8 cellular contexts compared by ENCODE assay signal in the genomic region with DNA sequence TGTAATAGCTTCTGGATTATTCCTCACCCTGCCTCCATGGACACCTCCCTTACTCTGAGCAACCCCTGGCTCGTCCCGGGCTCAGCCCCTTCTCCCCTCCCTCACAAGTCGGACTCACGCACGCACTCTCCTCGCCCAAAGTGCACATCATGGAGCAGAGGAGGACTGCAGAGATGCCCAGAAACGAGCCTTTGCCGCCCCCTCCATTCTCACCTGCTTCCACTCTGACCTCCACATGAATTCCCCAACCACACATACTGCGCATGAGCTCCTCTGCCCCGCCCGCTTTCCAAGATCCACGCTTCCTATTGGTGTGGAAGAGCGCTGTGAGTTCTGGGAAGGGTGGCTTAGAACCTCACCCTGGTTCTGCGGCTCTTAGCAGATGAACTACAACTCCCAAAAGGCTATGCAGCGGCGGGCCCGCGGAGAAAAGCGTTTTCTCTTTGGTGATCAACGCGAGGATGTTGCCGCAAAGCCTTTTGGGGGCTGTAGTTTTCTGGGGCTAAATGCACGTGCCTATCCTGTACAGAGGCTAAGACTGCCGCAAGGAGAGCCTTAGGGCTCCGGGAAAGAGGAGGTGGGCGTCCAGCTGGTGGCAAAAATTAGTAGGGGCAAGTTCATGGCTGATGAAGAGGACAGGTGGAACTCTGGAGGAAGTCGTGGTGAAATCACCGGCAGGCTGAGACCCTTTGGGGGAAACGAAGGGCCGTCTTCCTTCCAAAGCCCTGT. TPM values are rescaled to one million over a fixed set of nuclear protein-coding genes. Genes with fewer than 3 reads are reported as not detected.
A peak's percentile ranks its signal among the peaks of the same experiment; 100 is the strongest.
DNase-seq lines count a peak whose midpoint lies in the region; ATAC-seq and TF ChIP-seq lines count a peak whose summit lies in the region.

Gene PHB1 (minus strand): TSS at position 261 of the 729 bp plus-strand sequence. CDS start 1,618 bp downstream, outside the sequence.

- CTCF ChIA-PET in activated CD8-positive, alpha-beta memory T cell treated with anti-CD3 and anti-CD28 coated beads for 36 hours (lab: Charles Lee) = interaction anchor here (1.0 to 4.8 kb wide), 4 partner anchors 20 to 155 kb away, joined by 3 to 33 read pairs (median 3); no protein-coding TSS in a partner anchor

- ATAC-seq in effector memory CD8-positive, alpha-beta T cell (replicated peaks) = peak; percentile 98
- ATAC-seq in memory B cell (ENCODE audit: low read depth) = peak; percentile 96

- peak within 1 kb of the TSS; percentile 86 to 89 for H3K27ac Mint-ChIP-seq in effector memory CD8-positive, alpha-beta T cell
- peak within 1 kb of the TSS; percentile 89 for H3K27ac Mint-ChIP-seq in memory B cell

- H3K9me3 Mint-ChIP-seq in effector memory CD8-positive, alpha-beta T cell = no peaks in the 10 kb centered on the region
- no peaks in the 10 kb centered on the region for H3K9me3 Mint-ChIP-seq in memory B cell

- H3K36me3 Mint-ChIP-seq in effector memory CD8-positive, alpha-beta T cell (ENCODE audit: insufficient read depth) = peaks cover 27% of the 10 kb centered on the region
- H3K36me3 Mint-ChIP-seq in memory B cell = peaks cover 15% of the 10 kb centered on the region

- DNase-seq in CMK (ENCODE audit: low read depth) (peak; percentile 95), GM20000 (ENCODE audit: low spot score) (peak; percentile 97), HT-29 (ENCODE audit: low spot score) (peak; percentile 98), NOMO-1 (lab: John Stamatoyannopoulos, UW; ENCODE audit: unreplicated experiment in 2 of 2) (peak; percentile 99), memory B cell (ENCODE audit: low spot score in 2 of 2) (peak; percentile 81 to 87)
- peak; percentile 90 to 93 (median 91) for DNase-seq in effector memory CD8-positive, alpha-beta T cell
- DNase-seq in stimulated activated CD8-positive, alpha-beta memory T cell treated with anti-CD3 and anti-CD28 coated beads, Interleukin-12 subunit alpha, Interleukin-12 subunit beta, amount 100 ng/mL, for 24 hours (ENCODE audit: extremely low read depth) = peak; percentile 87

- POLR2A ChIA-PET in activated CD8-positive, alpha-beta memory T cell treated with anti-CD3 and anti-CD28 coated beads for 36 hours (lab: Charles Lee) = interaction anchor here (0.7 to 1.2 kb wide), 3 partner anchors 27 to 334 kb away, joined by 3 to 4 read pairs (median 3); no protein-coding TSS in a partner anchor

- no peak for TF ChIP-seq CTCF in GM20000 (IDR thresholded peaks at IDR 0.05; ENCODE audit: extremely low read depth, missing control alignments)

- peak within 1 kb of the TSS; percentile 92 to 98 for H3K4me3 Mint-ChIP-seq in effector memory CD8-positive, alpha-beta T cell
- H3K4me3 Mint-ChIP-seq in memory B cell = peak within 1 kb of the TSS; percentile 96

- H3K4me1 Mint-ChIP-seq in effector memory CD8-positive, alpha-beta T cell (ENCODE audit: low read depth in 2 of 2) = peaks cover 13 to 20% of the 10 kb centered on the region in 2 donors
- peaks cover 11% of the 10 kb centered on the region for H3K4me1 Mint-ChIP-seq in memory B cell

- peaks cover 0 to under 1% of the 10 kb centered on the region in 2 donors for H3K27me3 Mint-ChIP-seq in effector memory CD8-positive, alpha-beta T cell
- no peaks in the 10 kb centered on the region for H3K27me3 Mint-ChIP-seq in memory B cell

RNA-seq across cellular contexts. Expression of gene PHB1, which starts in this region (rescaled TPM):
- 421 and 434 TPM in 2 replicates for total RNA-seq in HT-29 (2014; rRNA removed; shearing (Covaris generic))
- 100 to 1,000 TPM; 481 to 482 TPM for total RNA-seq in activated CD8-positive, alpha-beta memory T cell treated with anti-CD3 and anti-CD28 coated beads for 36 hours

Comparison
In these comparisons a context has a peak if more than half of its experiments do, and no peak if none do; other contexts are left out.
1. Peak in every context shown above with its lines: DNase-seq and ATAC-seq.